Comparison of ENCODE assay signal across 1 cellular context in genomic region chr10:49448924-49449323, GRCh38.
TF ChIP-seq lines count a peak whose summit lies in the region.

No MANE protein-coding gene starts in this region.

TF ChIP-seq in GM12878, 131 proteins besides CTCF, POLR2A, EP300 and RAD21 (continued from another document):
- TF ChIP-seq TARDBP (IDR thresholded peaks at IDR 0.05; ENCODE audit: borderline replicate concordance): no peak
- no peak for TF ChIP-seq YY1 (IDR thresholded peaks at IDR 0.05; ENCODE audit: low read depth, low read length)
- TF ChIP-seq SMC3 (IDR thresholded peaks at IDR 0.05; ENCODE audit: borderline replicate concordance, low read length): no peak
- TF ChIP-seq BHLHE40 (IDR thresholded peaks at IDR 0.05; ENCODE audit: borderline replicate concordance in 1 of 2, low read depth in 2 of 2, low read length in 1 of 2): no peak
- no peak for TF ChIP-seq ATF7 (IDR thresholded peaks at IDR 0.05; ENCODE audit: low read depth)
- no peak for TF ChIP-seq SIN3A (IDR thresholded peaks at IDR 0.05; ENCODE audit: low read depth, low read length)
- TF ChIP-seq, protein P1, sequence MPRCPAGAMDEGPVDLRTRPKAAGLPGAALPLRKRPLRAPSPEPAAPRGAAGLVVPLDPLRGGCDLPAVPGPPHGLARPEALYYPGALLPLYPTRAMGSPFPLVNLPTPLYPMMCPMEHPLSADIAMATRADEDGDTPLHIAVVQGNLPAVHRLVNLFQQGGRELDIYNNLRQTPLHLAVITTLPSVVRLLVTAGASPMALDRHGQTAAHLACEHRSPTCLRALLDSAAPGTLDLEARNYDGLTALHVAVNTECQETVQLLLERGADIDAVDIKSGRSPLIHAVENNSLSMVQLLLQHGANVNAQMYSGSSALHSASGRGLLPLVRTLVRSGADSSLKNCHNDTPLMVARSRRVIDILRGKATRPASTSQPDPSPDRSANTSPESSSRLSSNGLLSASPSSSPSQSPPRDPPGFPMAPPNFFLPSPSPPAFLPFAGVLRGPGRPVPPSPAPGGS (IDR thresholded peaks at IDR 0.05; ENCODE audit: borderline replicate concordance, insufficient read depth, low read depth, low read length, poor library complexity, severe bottlenecking): no peak
- TF ChIP-seq STAT1 (conservative IDR thresholded peaks at IDR 0.05): no peak
